In genomic region chr15:58203537-58203936, GRCh38 we compare ENCODE assay signal across 15 cellular contexts.
DNase-seq lines count a peak whose midpoint lies in the region; ATAC-seq, FAIRE-seq and TF ChIP-seq lines count a peak whose summit lies in the region.
"Had no signal": no experiment of that assay in that cellular context is flagged by ENCODE, and none has a peak within 500 bp of the region (broad histone marks: within the 10 kb centered on the region; RNA-seq: fewer than 3 reads in every experiment).

No MANE protein-coding gene starts in this region.

- intact Hi-C loops in OCI-LY7 (cut with micrococcal nuclease; ENCODE audit: unreplicated experiment): no loop called here

- peak overlapping the region; percentile 41 for H3K4me2 ChIP-seq in osteoblast (ENCODE audit: insufficient read depth, low read length)
- H3K4me2 ChIP-seq in OCI-LY7 (ENCODE audit: low read length): no peak overlapping the region

- peaks cover 7% of the 10 kb centered on the region; the same call in 1 of the 2 replicates for H3K9me2 ChIP-seq in OCI-LY7 (ENCODE audit: insufficient read depth, low read length)

- BruUV-seq in OCI-LY7 (replicated peaks; lab: Mats Ljungman, UMichigan): no TSS peak

- H3K79me2 ChIP-seq in osteoblast (ENCODE audit: insufficient read depth, low read length): no peaks in the 10 kb centered on the region
- no peaks in the 10 kb centered on the region for H3K79me2 ChIP-seq in OCI-LY7 (ENCODE audit: insufficient read depth, low read depth, low read length)

- H3K9me3 ChIP-seq in RWPE2 (ENCODE audit: severe bottlenecking): no peaks in the 10 kb centered on the region
- no peaks in the 10 kb centered on the region for H3K9me3 ChIP-seq in osteoblast (ENCODE audit: low read depth, low read length)
- no peaks in the 10 kb centered on the region for H3K9me3 ChIP-seq in OCI-LY7 (ENCODE audit: low read length)
- H3K9me3 ChIP-seq: HAP-1, lower lobe of right lung had no signal

- H3K4me1 ChIP-seq in RWPE2 (ENCODE audit: insufficient read depth, poor library complexity, severe bottlenecking): no peaks in the 10 kb centered on the region
- peaks cover 23% of the 10 kb centered on the region for H3K4me1 ChIP-seq in osteoblast (ENCODE audit: insufficient read depth, low read length)
- H3K4me1 ChIP-seq in OCI-LY7 (ENCODE audit: insufficient read depth, low read length, poor library complexity, severe bottlenecking): no peaks in the 10 kb centered on the region
- H3K4me1 ChIP-seq: lower lobe of right lung had no signal

- ATAC-seq in RWPE2 (ENCODE audit: low read depth): peak; percentile 25; the same call in 1 of the 3 replicates
- no peak for ATAC-seq in HG03520 (IDR thresholded peaks at IDR 0.05; ENCODE audit: unreplicated experiment)
- ATAC-seq in GM21786 (IDR thresholded peaks at IDR 0.05; ENCODE audit: unreplicated experiment): no peak
- ATAC-seq: lower lobe of right lung had no signal

- no peaks in the 10 kb centered on the region for H3K36me3 ChIP-seq in BJ (ENCODE audit: control insufficient read depth, insufficient read depth, low read length)
- no peaks in the 10 kb centered on the region for H3K36me3 ChIP-seq in RWPE2 (ENCODE audit: low read depth)
- H3K36me3 ChIP-seq in osteoblast (ENCODE audit: insufficient read depth, low read length): no peaks in the 10 kb centered on the region
- no peaks in the 10 kb centered on the region for H3K36me3 ChIP-seq in OCI-LY7 (ENCODE audit: insufficient read depth, low read length)
- H3K36me3 ChIP-seq: HAP-1, lower lobe of right lung had no signal

- H2AFZ ChIP-seq in osteoblast (ENCODE audit: low read length) (no peak overlapping the region), OCI-LY7 (ENCODE audit: low read length) (no peak overlapping the region)

- DNase-seq in BJ (ENCODE audit: low read depth) (peak; percentile 99), RWPE2 (ENCODE audit: low spot score) (no peak), osteoblast (ENCODE audit: insufficient read length, low spot score, missing footprints) (peak; percentile 74), OCI-LY7 (ENCODE audit: low spot score) (no peak), NCI-H69 (lab: John Stamatoyannopoulos, UW) (no peak)
- DNase-seq: activated CD4-positive, alpha-beta memory T cell treated with anti-CD3 and anti-CD28 coated beads for 36 hours; activated effector memory CD4-positive, alpha-beta T cell treated with anti-CD3 and anti-CD28 coated beads, Interleukin-2, amount 50 U/mL, for 16 hours; glutamatergic neuron; lower lobe of right lung; NCI-H2029 treated with DMSO at 0.1 percent for 48 hours; stimulated activated naive CD4-positive, alpha-beta T cell had no signal

- H3K27ac ChIP-seq in RWPE2 (ENCODE audit: poor library complexity, severe bottlenecking) (no peak overlapping the region), osteoblast (ENCODE audit: low read depth, low read length) (peak overlapping the region; percentile 38), OCI-LY7 (ENCODE audit: low read depth, low read length, poor library complexity, severe bottlenecking) (no peak overlapping the region)
- H3K27ac ChIP-seq: lower lobe of right lung had no signal

- H4K20me1 ChIP-seq in osteoblast (ENCODE audit: insufficient read depth, low read length) (no peaks in the 10 kb centered on the region), OCI-LY7 (ENCODE audit: insufficient read depth, low read length) (no peaks in the 10 kb centered on the region)

- TF ChIP-seq CTCF in BJ (IDR thresholded peaks at IDR 0.05; ENCODE audit: insufficient read depth, low read depth, low read length): no peak
- TF ChIP-seq CTCF in RWPE2 (IDR thresholded peaks at IDR 0.05; ENCODE audit: poor library complexity, severe bottlenecking): no peak
- TF ChIP-seq CTCF in osteoblast (IDR thresholded peaks at IDR 0.05; ENCODE audit: extremely low read depth, low read depth, low read length): no peak
- TF ChIP-seq CTCF in OCI-LY7 (conservative IDR thresholded peaks at IDR 0.05; ENCODE audit: low read length): no peak

- POLR2A ChIA-PET in BJ (lab: Charles Lee): no interaction called here
- POLR2A ChIA-PET in OCI-LY7 (lab: Charles Lee): no interaction called here

- no peaks in the 10 kb centered on the region for H3K27me3 ChIP-seq in BJ (ENCODE audit: control insufficient read depth, insufficient read depth, low read length)
- H3K27me3 ChIP-seq in RWPE2 (ENCODE audit: insufficient read depth, poor library complexity, severe bottlenecking): no peaks in the 10 kb centered on the region
- H3K27me3 ChIP-seq in osteoblast (ENCODE audit: insufficient read depth, low read length): no peaks in the 10 kb centered on the region

- peak; percentile 96 for FAIRE-seq in endometrium (lab: Jason Lieb, UNC)

- H3K4me3 ChIP-seq in BJ (ENCODE audit: low read depth, low read length) (no peak overlapping the region), RWPE2 (ENCODE audit: severe bottlenecking) (no peak overlapping the region), osteoblast (ENCODE audit: insufficient read depth, low read length) (no peak overlapping the region), OCI-LY7 (ENCODE audit: low read depth, low read length, poor library complexity, severe bottlenecking) (no peak overlapping the region)
- H3K4me3 ChIP-seq: HAP-1, lower lobe of right lung had no signal

- CTCF ChIA-PET in BJ (lab: Yijun Ruan, JAX) (interaction anchor here (0.6 to 1.4 kb wide), 2 partner anchors 9 to 1303 kb away, joined by 3 to 14 read pairs; no protein-coding TSS in a partner anchor), OCI-LY7 (lab: Charles Lee; ENCODE audit: unreplicated experiment) (interaction anchor here (0.6 kb wide), 1 partner anchor 13 kb away, joined by 3 read pairs; no protein-coding TSS in a partner anchor)

Comparison
In these comparisons a context has a peak if more than half of its experiments do, and no peak if none do; other contexts are left out.
1. DNase-seq: peak in BJ (single experiment) and osteoblast (single experiment); none in RWPE2 (single experiment), OCI-LY7 (single experiment) and NCI-H69 (single experiment).